8 cellular contexts compared by ENCODE assay signal in the genomic region with DNA sequence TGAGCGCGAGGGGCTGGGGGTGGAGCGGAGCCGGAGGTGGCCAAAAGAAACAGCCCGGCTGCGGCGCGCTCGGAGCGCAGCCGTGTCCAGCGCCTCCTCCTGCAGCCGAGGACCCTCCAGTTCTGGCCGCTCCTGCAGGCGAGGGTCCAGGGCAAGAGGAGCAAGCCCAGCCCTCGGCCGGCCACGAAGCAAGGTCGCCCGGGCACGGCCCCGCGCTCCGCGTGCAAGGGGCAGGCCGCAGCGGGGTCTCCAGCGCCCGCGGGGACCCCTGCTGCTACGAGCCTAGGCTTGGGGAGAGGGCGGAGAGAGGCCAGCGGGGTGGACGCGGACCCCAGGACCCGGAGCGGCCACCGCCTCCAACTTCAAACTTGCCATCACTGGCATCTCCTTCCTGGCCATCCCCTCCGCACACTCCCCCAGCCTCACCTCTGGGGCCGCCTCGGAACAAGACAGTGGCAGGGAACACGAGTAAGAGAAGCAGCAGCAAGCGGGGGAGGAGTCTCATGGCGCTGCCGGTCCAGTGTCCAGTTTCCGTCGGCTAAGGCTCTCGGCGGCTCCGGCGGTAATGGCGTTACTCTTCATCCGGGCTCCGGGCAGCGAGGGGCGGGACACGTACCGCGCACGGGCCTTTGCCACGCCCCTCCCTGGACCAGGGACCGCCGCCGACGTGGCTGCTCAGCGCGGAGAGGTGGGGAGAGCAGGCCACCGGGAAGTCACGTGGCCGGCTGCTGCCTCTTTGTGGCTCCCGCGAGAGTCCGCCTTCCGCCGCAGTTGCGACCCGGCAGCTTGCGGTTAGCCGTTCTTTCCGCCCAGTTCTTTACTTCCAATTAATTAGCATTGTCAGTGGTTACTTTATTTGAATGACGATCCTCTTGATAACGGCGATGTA. TPM values are rescaled to one million over a fixed set of nuclear protein-coding genes. Genes with fewer than 3 reads are reported as not detected.
DNase-seq lines count a peak whose midpoint lies in the region; ATAC-seq, FAIRE-seq and TF ChIP-seq lines count a peak whose summit lies in the region.

A gene (minus strand): TSS at position 584 of the 889 bp plus-strand sequence. CDS start 79 bp downstream, at position 505.

- H3K36me3 ChIP-seq in bronchial epithelial cell (ENCODE audit: control insufficient read depth, insufficient read depth, low read length) = peaks cover 3% of the 10 kb centered on the region
- H3K36me3 ChIP-seq in small intestine (ENCODE audit: control insufficient read depth in 2 of 2, insufficient read depth in 2 of 2, low read length in 2 of 2) = peaks cover 4 to 5% of the 10 kb centered on the region in 2 donors

- 0% methylated on average over 72 to 83 of the region's 83 CpGs for WGBS in small intestine, 3 donors

- H3K4me3 ChIP-seq in AG04449 (ENCODE audit: low read depth, low read length) = peak within 1 kb of the TSS; percentile 98
- H3K4me3 ChIP-seq in WI38 (ENCODE audit: low read depth, low read length) = peak within 1 kb of the TSS; percentile 96
- peak within 1 kb of the TSS; percentile 83 for H3K4me3 ChIP-seq in bronchial epithelial cell (ENCODE audit: low read depth, low read length)
- H3K4me3 ChIP-seq in small intestine (ENCODE audit: low read depth in 1 of 2, low read length in 2 of 2) = peak within 1 kb of the TSS; percentile 96

- CTCF ChIA-PET in AG04449 (lab: Yijun Ruan, JAX) = interaction anchor here (1.1 kb wide), 1 partner anchor 10 kb away, joined by 3 read pairs; no protein-coding TSS in a partner anchor

- no peaks in the 10 kb centered on the region for H3K9me3 ChIP-seq in small intestine (ENCODE audit: control insufficient read depth, low read depth)

- no peak for FAIRE-seq in bronchial epithelial cell (lab: Jason Lieb, UNC)
- FAIRE-seq in small intestine (lab: Jason Lieb, UNC) = no peak

- H3K27ac ChIP-seq in small intestine (ENCODE audit: low read depth in 1 of 2, low read length in 1 of 2) = peak within 1 kb of the TSS; percentile 87 to 99

- DNase-seq in AG04449 (ENCODE audit: low read depth, low spot score) = peak; percentile 63
- DNase-seq in NCI-H2227 treated with DMSO at 0.1 percent for 48 hours (lab: John Stamatoyannopoulos, UW) = peak; percentile 97
- DNase-seq in bronchial epithelial cell (ENCODE audit: low read depth) = peak; percentile 86
- DNase-seq in iPS-NIHi11 (ENCODE audit: low spot score) = peak; percentile 100
- peak; percentile 97 for DNase-seq in small intestine

- POLR2A ChIA-PET in AG04449 (lab: Yijun Ruan, JAX) = interaction anchor here (0.6 to 1.0 kb wide), 5 partner anchors 9 to 248 kb away, joined by 3 to 4 read pairs (median 3); a partner anchor contains a TSS

- no peak for TF ChIP-seq CTCF in AG04449 (IDR thresholded peaks at IDR 0.05; ENCODE audit: insufficient read depth, low read length, missing control alignments)
- no peak for TF ChIP-seq CTCF in WI38 (IDR thresholded peaks at IDR 0.05; ENCODE audit: low read depth, low read length)
- no peak for TF ChIP-seq CTCF in bronchial epithelial cell (IDR thresholded peaks at IDR 0.05; ENCODE audit: insufficient read depth, low read length, severe bottlenecking)

- ATAC-seq in GM18907 (IDR thresholded peaks at IDR 0.05; ENCODE audit: unreplicated experiment) (peak; percentile 99), HG03159 (IDR thresholded peaks at IDR 0.05; ENCODE audit: unreplicated experiment) (peak; percentile 95)

- H3K27me3 ChIP-seq in bronchial epithelial cell (ENCODE audit: control insufficient read depth, insufficient read depth, low read length) (no peaks in the 10 kb centered on the region), small intestine (ENCODE audit: control insufficient read depth in 2 of 2, insufficient read depth in 2 of 2, low read length in 2 of 2) (no peaks in the 10 kb centered on the region)

- H3K4me1 ChIP-seq in small intestine (ENCODE audit: control insufficient read depth in 2 of 2, insufficient read depth in 1 of 2, low read depth in 1 of 2, low read length in 1 of 2) = peaks cover 2 to 3% of the 10 kb centered on the region in 2 donors

RNA-seq across cellular contexts. Expression of the gene that starts here (rescaled TPM):
- total RNA-seq in bronchial epithelial cell = 36.9 and 54.3 TPM in 2 replicates
- polyA plus RNA-seq in small intestine = 10 to 100 TPM in 2 of 3 donors, 1 to 10 TPM in 1; 8.9 to 61.2 (median 12.2) TPM

Comparison
In these comparisons a context has a peak if more than half of its experiments do, and no peak if none do; other contexts are left out.
1. Peak in every context shown above with its lines: DNase-seq, ATAC-seq, H3K4me3 ChIP-seq and H3K27ac ChIP-seq.